ENCODE assay signal across 24 cellular contexts in the genomic region with DNA sequence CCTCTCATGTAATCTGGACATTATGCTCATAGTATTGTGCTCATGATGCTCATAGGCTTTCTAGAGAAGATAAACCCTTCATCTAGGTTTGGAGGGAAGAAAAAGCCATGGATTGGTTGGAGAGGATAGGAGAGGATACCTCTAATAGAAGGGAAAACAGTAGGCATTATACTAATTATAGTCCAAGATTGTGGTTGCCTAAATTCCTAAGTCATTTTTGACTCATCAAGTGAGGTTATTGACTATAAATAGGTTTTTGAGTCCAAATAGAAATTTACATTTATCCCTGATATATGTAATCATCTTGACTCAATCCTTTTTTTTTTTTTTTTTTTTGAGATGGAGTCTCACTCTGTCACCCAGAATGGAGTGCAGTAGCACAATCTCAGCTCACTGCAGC.
"Had no signal": no experiment of that assay in that cellular context is flagged by ENCODE, and none has a peak within 500 bp of the region (broad histone marks: within the 10 kb centered on the region; RNA-seq: fewer than 3 reads in every experiment).

No MANE protein-coding gene starts in this region.

- H3K36me3 Mint-ChIP-seq: activated naive CD4-positive, alpha-beta T cell treated with anti-CD3 and anti-CD28 coated beads, Interleukin-2, amount 10 ng/mL, durations not matched to agents 7 days and 5 days had no signal

- H3K27ac Mint-ChIP-seq: activated naive CD4-positive, alpha-beta T cell treated with anti-CD3 and anti-CD28 coated beads, Interleukin-2, amount 10 ng/mL, durations not matched to agents 7 days and 5 days; dendritic cell treated with granulocyte-macrophage colony-stimulating factor and Interleukin-4, amounts not matched to agents 40 ng/mL and 50 ng/mL, for 4 days; naive thymus-derived CD4-positive, alpha-beta T cell; stimulated activated effector memory CD8-positive, alpha-beta T cell treated with anti-CD3 and anti-CD28 coated beads, Interleukin-12 subunit alpha, Interleukin-12 subunit beta, amount 100 ng/mL, for 72 hours; T-helper 1 cell treated with Interleukin-12 subunit alpha and Interleukin-12 subunit beta and Interleukin-4 antibody, amounts not matched to agents 30 μg/mL and 1 μg/mL, for 36 hours had no signal

- H3K4me3 ChIP-seq: ascending aorta, esophagus muscularis mucosa, lung, ovary, stomach, vagina had no signal

- H3K36me3 ChIP-seq: ovary, vagina had no signal

- DNase-seq: activated CD4-positive, alpha-beta T cell treated with anti-CD3 and anti-CD28 coated beads for 1 hour; activated CD8-positive, alpha-beta memory T cell treated with anti-CD3 and anti-CD28 coated beads for 24 hours; activated CD8-positive, alpha-beta memory T cell treated with anti-CD3 and anti-CD28 coated beads, Interleukin-2, amount 50 U/mL, for 48 hours; activated effector memory CD4-positive, alpha-beta T cell treated with Interleukin-2 at 50 U/mL for 16 hours; activated naive CD4-positive, alpha-beta T cell treated with anti-CD3 and anti-CD28 coated beads, Interleukin-2, amount 10 ng/mL, durations not matched to agents 7 days and 5 days; activated T-cell treated with anti-CD3 and anti-CD28 coated beads, Interleukin-2, amount 50 U/mL, for 48 hours; effector CD8-positive, alpha-beta T cell; kidney; naive thymus-derived CD4-positive, alpha-beta T cell; ovary; stimulated activated CD4-positive, alpha-beta T cell treated with anti-CD3 and anti-CD28 coated beads, Interleukin-4, amount 100 ng/mL, for 24 hours; stomach; trophoblast cell; WERI-Rb-1 had no signal

- H3K9me3 Mint-ChIP-seq: activated naive CD4-positive, alpha-beta T cell treated with anti-CD3 and anti-CD28 coated beads, Interleukin-2, amount 10 ng/mL, durations not matched to agents 7 days and 5 days; dendritic cell treated with granulocyte-macrophage colony-stimulating factor and Interleukin-4, amounts not matched to agents 40 ng/mL and 50 ng/mL, for 4 days; naive thymus-derived CD4-positive, alpha-beta T cell; stimulated activated effector memory CD8-positive, alpha-beta T cell treated with anti-CD3 and anti-CD28 coated beads, Interleukin-12 subunit alpha, Interleukin-12 subunit beta, amount 100 ng/mL, for 72 hours; T-helper 1 cell treated with Interleukin-12 subunit alpha and Interleukin-12 subunit beta and Interleukin-4 antibody, amounts not matched to agents 30 μg/mL and 1 μg/mL, for 36 hours had no signal

- H3K27me3 ChIP-seq: ascending aorta, esophagus muscularis mucosa, ovary, vagina had no signal

- ATAC-seq: foreskin keratinocyte; left lobe of liver; naive thymus-derived CD4-positive, alpha-beta T cell; sciatic nerve; stimulated activated effector memory CD8-positive, alpha-beta T cell treated with anti-CD3 and anti-CD28 coated beads, Interleukin-12 subunit alpha, Interleukin-12 subunit beta, amount 100 ng/mL, for 72 hours had no signal

- H3K27me3 Mint-ChIP-seq: dendritic cell treated with granulocyte-macrophage colony-stimulating factor and Interleukin-4, amounts not matched to agents 40 ng/mL and 50 ng/mL, for 4 days had no signal

- H3K27ac ChIP-seq: ascending aorta, esophagus muscularis mucosa, foreskin keratinocyte, ovary, stomach, vagina, WERI-Rb-1 had no signal

- H3K9me3 ChIP-seq: ascending aorta, esophagus muscularis mucosa, ovary, stomach, vagina had no signal

- H3K4me3 Mint-ChIP-seq: activated naive CD4-positive, alpha-beta T cell treated with anti-CD3 and anti-CD28 coated beads, Interleukin-2, amount 10 ng/mL, durations not matched to agents 7 days and 5 days; dendritic cell treated with granulocyte-macrophage colony-stimulating factor and Interleukin-4, amounts not matched to agents 40 ng/mL and 50 ng/mL, for 4 days; naive thymus-derived CD4-positive, alpha-beta T cell; stimulated activated effector memory CD8-positive, alpha-beta T cell treated with anti-CD3 and anti-CD28 coated beads, Interleukin-12 subunit alpha, Interleukin-12 subunit beta, amount 100 ng/mL, for 72 hours; T-helper 1 cell treated with Interleukin-12 subunit alpha and Interleukin-12 subunit beta and Interleukin-4 antibody, amounts not matched to agents 30 μg/mL and 1 μg/mL, for 36 hours had no signal
